ENCODE assay signal across 17 cellular contexts in genomic region chr20:23857954-23858565, GRCh38. TPM values are rescaled to one million over a fixed set of nuclear protein-coding genes. Genes with fewer than 3 reads are reported as not detected.
A peak's percentile ranks its signal among the peaks of the same experiment; 100 is the strongest.
DNase-seq lines count a peak whose midpoint lies in the region; FAIRE-seq and TF ChIP-seq lines count a peak whose summit lies in the region.
"Had no signal": no experiment of that assay in that cellular context is flagged by ENCODE, and none has a peak within 500 bp of the region (broad histone marks: within the 10 kb centered on the region; RNA-seq: fewer than 3 reads in every experiment).

No MANE protein-coding gene starts in this region.

- H2BK120ac ChIP-seq in mesenchymal stem cell (ENCODE audit: low read depth, low read length), result no peak overlapping the region

- DNase-seq in NCI-H2171 treated with DMSO at 0.1 percent for 48 hours (lab: John Stamatoyannopoulos, UW) (peak; percentile 38), epithelial cell of proximal tubule (ENCODE audit: low read depth) (peak; percentile 10), mesenchymal stem cell (no peak), retina (peak; percentile 44), GF-D8 (lab: John Stamatoyannopoulos, UW) (no peak), GM12891 (ENCODE audit: insufficient read length, low spot score) (no peak), Ammon's horn (ENCODE audit: low spot score) (no peak)
- DNase-seq: CD8-positive, alpha-beta T cell; MV-4-11; NCI-H1417 treated with DMSO at 0.1 percent for 48 hours; NCI-H2029 treated with DMSO at 0.1 percent for 48 hours; SHP77 treated with DMSO at 0.1 percent for 48 hours had no signal

- H2BK12ac ChIP-seq in mesenchymal stem cell (ENCODE audit: low read length in 2 of 2), result no peak overlapping the region

- H3K18ac ChIP-seq in mesenchymal stem cell (ENCODE audit: low read depth in 1 of 2, low read length in 2 of 2), result no peak overlapping the region

- H3K36me3 ChIP-seq in mesenchymal stem cell (ENCODE audit: control insufficient read depth in 1 of 2, insufficient read depth in 2 of 2, low read depth in 1 of 2, low read length in 2 of 2), result no peaks in the 10 kb centered on the region
- H3K36me3 ChIP-seq: HAP-1 had no signal

- no peak overlapping the region for H4K8ac ChIP-seq in mesenchymal stem cell (ENCODE audit: low read length)

- no peak overlapping the region for H3K4ac ChIP-seq in mesenchymal stem cell (ENCODE audit: low read depth in 1 of 2, low read length in 2 of 2)

- no peak overlapping the region for H3K14ac ChIP-seq in mesenchymal stem cell (ENCODE audit: low read length in 2 of 2)

- H2BK15ac ChIP-seq in mesenchymal stem cell (ENCODE audit: low read depth, poor library complexity, severe bottlenecking), result no peak overlapping the region

- H3K27ac ChIP-seq in mesenchymal stem cell (ENCODE audit: low read length, poor library complexity, severe bottlenecking), result peak overlapping the region; percentile 46

- WGBS in mesenchymal stem cell, result 60% methylated on average over 6 of the region's 10 CpGs

- no peaks in the 10 kb centered on the region for H3K79me1 ChIP-seq in mesenchymal stem cell (replicated peaks; ENCODE audit: low read length, poor library complexity, severe bottlenecking)

- H2AFZ ChIP-seq in mesenchymal stem cell (ENCODE audit: low read depth, low read length), result no peak overlapping the region

- H3K9me3 ChIP-seq in mesenchymal stem cell (ENCODE audit: control insufficient read depth, low read length), result peaks cover 3% of the 10 kb centered on the region
- H3K9me3 ChIP-seq: HAP-1 had no signal

- no peak for TF ChIP-seq CTCF in epithelial cell of proximal tubule (conservative IDR thresholded peaks at IDR 0.05; ENCODE audit: low read depth, low read length)

- H3K27me3 ChIP-seq in mesenchymal stem cell (ENCODE audit: control insufficient read depth in 1 of 2, insufficient read depth in 1 of 2, low read length in 2 of 2), result peaks cover 6 to 19% of the 10 kb centered on the region in 2 experiments

- H4K91ac ChIP-seq in mesenchymal stem cell (ENCODE audit: low read length), result no peak overlapping the region

- no peak overlapping the region for H2BK5ac ChIP-seq in mesenchymal stem cell (ENCODE audit: low read depth, low read length, poor library complexity, severe bottlenecking)

- no peak overlapping the region for H3K23ac ChIP-seq in mesenchymal stem cell (ENCODE audit: low read length in 2 of 2)

- H3K4me3 ChIP-seq in epithelial cell of proximal tubule (ENCODE audit: low read depth, low read length) (no peak overlapping the region), mesenchymal stem cell (ENCODE audit: insufficient read depth in 1 of 2, low read depth in 1 of 2, low read length in 2 of 2) (no peak overlapping the region)
- H3K4me3 ChIP-seq: HAP-1 had no signal

- no peak overlapping the region for H3K9ac ChIP-seq in mesenchymal stem cell (ENCODE audit: low read length)

- no peak for TF ChIP-seq POLR2A in GM12891 (IDR thresholded peaks at IDR 0.05; ENCODE audit: low read depth, low read length)

- FAIRE-seq in GM12891 (lab: Jason Lieb, UNC), result no peak

- H3K4me2 ChIP-seq in mesenchymal stem cell (ENCODE audit: low read length, poor library complexity, severe bottlenecking), result no peak overlapping the region

- no peak overlapping the region for H2AK5ac ChIP-seq in mesenchymal stem cell (ENCODE audit: low read length, severe bottlenecking)

- H3K4me1 ChIP-seq in mesenchymal stem cell (ENCODE audit: control insufficient read depth, insufficient read depth, low read depth, low read length), result peaks cover 6% of the 10 kb centered on the region

TF ChIP-seq in GM12891, 5 proteins besides CTCF, POLR2A, EP300 and RAD21:
- no peak for TF ChIP-seq POLR2AphosphoS5 (IDR thresholded peaks at IDR 0.05; ENCODE audit: low read depth, low read length)
- TF ChIP-seq SPI1 (IDR thresholded peaks at IDR 0.05; ENCODE audit: low read depth, low read length), result no peak
- TF ChIP-seq POU2F2 (IDR thresholded peaks at IDR 0.05; ENCODE audit: low read depth, low read length), result no peak
- TF ChIP-seq TAF1 (IDR thresholded peaks at IDR 0.05; ENCODE audit: low read depth, low read length), result no peak
- TF ChIP-seq PAX5 (IDR thresholded peaks at IDR 0.05; ENCODE audit: insufficient read depth, low read length, severe bottlenecking), result no peak

RNA-seq across cellular contexts. Expression of gene CST5, which starts 21.5 kb away (rescaled TPM):
- total RNA-seq in epithelial cell of proximal tubule, result not detected in 2 replicates
- polyA plus RNA-seq in mesenchymal stem cell (2013, experiment 1 of 2), result not detected
- polyA plus RNA-seq in mesenchymal stem cell (2013, experiment 2 of 2), result not detected
- not detected for polyA plus RNA-seq in GM12891 (2012; ENCODE audit: low read depth, missing spikeins)
- total RNA-seq: CD8-positive, alpha-beta T cell; Daoy had no signal
- polyA plus RNA-seq: AG04450, BJ, IgD-negative memory B cell had no signal

RNA-seq across cellular contexts. Expression of gene CST2, which starts 31.5 kb away (rescaled TPM):
- total RNA-seq in epithelial cell of proximal tubule, result not detected in 2 replicates
- polyA plus RNA-seq in mesenchymal stem cell (2013, experiment 1 of 2), result not detected
- polyA plus RNA-seq in mesenchymal stem cell (2013, experiment 2 of 2), result not detected
- not detected for polyA plus RNA-seq in GM12891 (2012; ENCODE audit: low read depth, missing spikeins)
- total RNA-seq: CD8-positive, alpha-beta T cell; Daoy had no signal
- polyA plus RNA-seq: AG04450, BJ, IgD-negative memory B cell had no signal

Comparison
In these comparisons a context has a peak if more than half of its experiments do, and no peak if none do; other contexts are left out.
1. DNase-seq: peak in NCI-H2171 treated with DMSO at 0.1 percent for 48 hours (single experiment), epithelial cell of proximal tubule (single experiment) and retina (single experiment); none in mesenchymal stem cell (single experiment), GF-D8 (single experiment), GM12891 (single experiment) and Ammon's horn (single experiment).